ENCODE assay signal across 24 cellular contexts in genomic region chr6:35907750-35908149, GRCh38.
"Had no signal": no experiment of that assay in that cellular context is flagged by ENCODE, and none has a peak within 500 bp of the region (broad histone marks: within the 10 kb centered on the region; RNA-seq: fewer than 3 reads in every experiment).

No MANE protein-coding gene starts in this region.

- DNase-seq: activated CD4-positive, alpha-beta T cell treated with anti-CD3 and anti-CD28 coated beads, Interleukin-2, amount 50 U/mL, for 4 hours; activated CD8-positive, alpha-beta memory T cell treated with anti-CD3 and anti-CD28 coated beads for 24 hours; activated CD8-positive, alpha-beta memory T cell treated with anti-CD3 and anti-CD28 coated beads, Interleukin-2, amount 50 U/mL, for 4 hours; activated naive CD4-positive, alpha-beta T cell treated with Interleukin-2 at 50 U/mL for 16 hours; activated T-cell treated with anti-CD3 and anti-CD28 coated beads, Interleukin-2, amount 50 U/mL, for 4 hours; amygdala; colonic mucosa; dorsolateral prefrontal cortex; effector memory CD8-positive, alpha-beta T cell; esophagus squamous epithelium; gastrocnemius medialis; head of caudate nucleus; left ventricle myocardium superior; midbrain; ovary; psoas muscle; stimulated activated CD4-positive, alpha-beta T cell treated with anti-CD3 and anti-CD28 coated beads, Interleukin-4, amount 100 ng/mL, for 24 hours; stimulated activated naive CD8-positive, alpha-beta T cell treated with anti-CD3 and anti-CD28 coated beads, Interleukin-15, Interleukin-2, amounts not matched to agents 100 U/mL and 50 U/mL, for 24 hours; T-helper 2 cell had no signal

- FAIRE-seq: bronchial epithelial cell, islet of Langerhans had no signal

- H3K4me3 Mint-ChIP-seq: activated T-cell treated with anti-CD3 and anti-CD28 coated beads, Interleukin-2, amount 50 U/mL, for 4 hours; effector memory CD8-positive, alpha-beta T cell; natural killer cell treated with Interleukin-12 subunit alpha and Interleukin-12 subunit beta and Interleukin-15 and Interleukin-18, amount 100 ng/mL, for 72 hours had no signal

- ATAC-seq: activated T-cell treated with anti-CD3 and anti-CD28 coated beads, Interleukin-2, amount 50 U/mL, for 4 hours; effector memory CD8-positive, alpha-beta T cell; gastrocnemius medialis; left ventricle myocardium superior; natural killer cell treated with Interleukin-12 subunit alpha and Interleukin-12 subunit beta and Interleukin-15 and Interleukin-18, amount 100 ng/mL, for 72 hours; psoas muscle; stimulated activated naive CD8-positive, alpha-beta T cell treated with anti-CD3 and anti-CD28 coated beads, Interleukin-15, Interleukin-2, amounts not matched to agents 100 U/mL and 50 U/mL, for 24 hours had no signal

- H3K4me3 ChIP-seq: colonic mucosa, dorsolateral prefrontal cortex, esophagus squamous epithelium, gastrocnemius medialis, ovary, psoas muscle, right atrium auricular region had no signal

- H3K27ac Mint-ChIP-seq: activated T-helper 2 cell treated with anti-CD3 and anti-CD28 coated beads, Interferon-gamma antibody, Interleukin-2, Interleukin-4, amounts not matched to agents 10 μg/mL and 5 μg/mL and 100 μg/mL, durations not matched to agents 14 hours and 24 hours and 36 hours; effector memory CD8-positive, alpha-beta T cell; natural killer cell treated with Interleukin-12 subunit alpha and Interleukin-12 subunit beta and Interleukin-15 and Interleukin-18, amount 100 ng/mL, for 72 hours had no signal

- H3K9me3 Mint-ChIP-seq: natural killer cell treated with Interleukin-12 subunit alpha and Interleukin-12 subunit beta and Interleukin-15 and Interleukin-18, amount 100 ng/mL, for 72 hours had no signal

- H3K27me3 Mint-ChIP-seq: effector memory CD8-positive, alpha-beta T cell; natural killer cell treated with Interleukin-12 subunit alpha and Interleukin-12 subunit beta and Interleukin-15 and Interleukin-18, amount 100 ng/mL, for 72 hours had no signal
